In genomic region chr17:83062818-83063671, GRCh38 we compare ENCODE assay signal across 15 cellular contexts. TPM values are rescaled to one million over a fixed set of nuclear protein-coding genes. Genes with fewer than 3 reads are reported as not detected.
DNase-seq lines count a peak whose midpoint lies in the region; ATAC-seq and TF ChIP-seq lines count a peak whose summit lies in the region.
"Had no signal": no experiment of that assay in that cellular context is flagged by ENCODE, and none has a peak within 500 bp of the region (broad histone marks: within the 10 kb centered on the region; RNA-seq: fewer than 3 reads in every experiment).

No MANE protein-coding gene starts in this region.

- no TSS peak for BruUV-seq in Calu3 (replicated peaks; lab: Mats Ljungman, UMichigan)

- no peak overlapping the region for H3K4me3 Mint-ChIP-seq in activated naive CD4-positive, alpha-beta T cell treated with anti-CD3 and anti-CD28 coated beads, Interleukin-2, amount 10 ng/mL, durations not matched to agents 7 days and 5 days
- H3K4me3 Mint-ChIP-seq in Calu3 (ENCODE audit: low read depth, unreplicated experiment): no peak overlapping the region
- H3K4me3 Mint-ChIP-seq: nephron had no signal

- H3K4me1 ChIP-seq in tibial nerve: no peaks in the 10 kb centered on the region

- TF ChIP-seq CTCF in tibial nerve (IDR thresholded peaks at IDR 0.05) (no peak), Calu3 (IDR thresholded peaks at IDR 0.05; ENCODE audit: unreplicated experiment) (no peak)

- H3K4me3 ChIP-seq in tibial nerve: no peak overlapping the region
- H3K4me3 ChIP-seq: GM23248 had no signal

- H3K27me3 Mint-ChIP-seq in activated naive CD4-positive, alpha-beta T cell treated with anti-CD3 and anti-CD28 coated beads, Interleukin-2, amount 10 ng/mL, durations not matched to agents 7 days and 5 days: peaks cover 42% of the 10 kb centered on the region
- no peaks in the 10 kb centered on the region for H3K27me3 Mint-ChIP-seq in Calu3 (ENCODE audit: unreplicated experiment)

- no peak overlapping the region for H3K27ac ChIP-seq in tibial nerve
- H3K27ac ChIP-seq: GM23248 had no signal

- ATAC-seq in HG02642 (IDR thresholded peaks at IDR 0.05; ENCODE audit: poor library complexity, unreplicated experiment): no peak

- no peaks in the 10 kb centered on the region for H3K36me3 Mint-ChIP-seq in activated naive CD4-positive, alpha-beta T cell treated with anti-CD3 and anti-CD28 coated beads, Interleukin-2, amount 10 ng/mL, durations not matched to agents 7 days and 5 days
- H3K36me3 Mint-ChIP-seq in Calu3 (ENCODE audit: insufficient read depth, unreplicated experiment): peaks cover 4% of the 10 kb centered on the region

- DNase-seq in activated gamma-delta T cell treated with Interleukin-2 at 50 U/mL for 16 hours: peak; percentile 3
- DNase-seq in activated gamma-delta T cell (lab: John Stamatoyannopoulos, UW): no peak
- DNase-seq in activated naive CD4-positive, alpha-beta T cell treated with anti-CD3 and anti-CD28 coated beads, Interleukin-2, amount 10 ng/mL, durations not matched to agents 7 days and 5 days: peak; percentile 11
- peak; percentile 81 for DNase-seq in mesenteric fat pad (ENCODE audit: low spot score)
- peak; percentile 2 to 9 for DNase-seq in tibial nerve (ENCODE audit: low spot score in 2 of 2)
- no peak for DNase-seq in Calu3
- DNase-seq in SK-N-DZ (ENCODE audit: low spot score): no peak
- DNase-seq: DMS153; GM23248; MV-4-11; NCI-H226; stimulated activated CD4-positive, alpha-beta T cell treated with anti-CD3 and anti-CD28 coated beads, Interleukin-12 subunit alpha, Interleukin-12 subunit beta, amount 100 ng/mL, for 4 hours; T-helper 2 cell had no signal

- H3K27ac Mint-ChIP-seq in activated naive CD4-positive, alpha-beta T cell treated with anti-CD3 and anti-CD28 coated beads, Interleukin-2, amount 10 ng/mL, durations not matched to agents 7 days and 5 days: no peak overlapping the region
- no peak overlapping the region for H3K27ac Mint-ChIP-seq in Calu3 (ENCODE audit: unreplicated experiment)
- H3K27ac Mint-ChIP-seq: nephron had no signal

- no peak for TF ChIP-seq EP300 in tibial nerve (IDR thresholded peaks at IDR 0.05)

- H3K9me3 ChIP-seq in tibial nerve: no peaks in the 10 kb centered on the region

- no peaks in the 10 kb centered on the region for H3K27me3 ChIP-seq in tibial nerve

- intact Hi-C loops in Calu3 (cut with micrococcal nuclease; ENCODE audit: unreplicated experiment): no loop called here

- CTCF ChIA-PET in activated naive CD4-positive, alpha-beta T cell treated with anti-CD3 and anti-CD28 coated beads, Interleukin-2, amount 10 ng/mL, durations not matched to agents 7 days and 5 days (lab: Charles Lee): no interaction called here
- CTCF ChIA-PET in Calu3 (lab: Charles Lee): no interaction called here

- WGBS in tibial nerve, 2 donors: 82 to 84% methylated on average over 22 to 29 of the region's 30 CpGs

- H3K9me3 Mint-ChIP-seq in activated naive CD4-positive, alpha-beta T cell treated with anti-CD3 and anti-CD28 coated beads, Interleukin-2, amount 10 ng/mL, durations not matched to agents 7 days and 5 days: no peaks in the 10 kb centered on the region
- no peaks in the 10 kb centered on the region for H3K9me3 Mint-ChIP-seq in Calu3 (ENCODE audit: low read depth, unreplicated experiment)
- H3K9me3 Mint-ChIP-seq: nephron had no signal

- peaks cover 3% of the 10 kb centered on the region for H3K4me1 Mint-ChIP-seq in activated naive CD4-positive, alpha-beta T cell treated with anti-CD3 and anti-CD28 coated beads, Interleukin-2, amount 10 ng/mL, durations not matched to agents 7 days and 5 days
- H3K4me1 Mint-ChIP-seq in Calu3 (ENCODE audit: low read depth, unreplicated experiment): no peaks in the 10 kb centered on the region
- H3K4me1 Mint-ChIP-seq: nephron had no signal

- no peaks in the 10 kb centered on the region for H3K36me3 ChIP-seq in tibial nerve

- TF ChIP-seq POLR2A in tibial nerve (IDR thresholded peaks at IDR 0.05): no peak

RNA-seq across cellular contexts. Expression of gene METRNL, which starts 16.4 kb away (rescaled TPM):
- total RNA-seq in mesenteric fat pad (151 TPM), tibial nerve (100 to 1,000 TPM; 112 to 162 (median 147) TPM), Calu3 (2022) (29.0 and 40.9 TPM in 2 replicates)
- 6.8 and 13.6 TPM in 2 replicates for polyA plus RNA-seq in SK-N-DZ (2014; cell fraction: cytosol; rRNA removed)
- polyA plus RNA-seq in SK-N-DZ (2014; cell fraction: nucleus; rRNA removed): 4.5 and 6.9 TPM in 2 replicates

Comparison
In these comparisons a context has a peak if more than half of its experiments do, and no peak if none do; other contexts are left out.
1. DNase-seq: peak in activated gamma-delta T cell treated with Interleukin-2 at 50 U/mL for 16 hours (single experiment), activated naive CD4-positive, alpha-beta T cell treated with anti-CD3 and anti-CD28 coated beads, Interleukin-2, amount 10 ng/mL, durations not matched to agents 7 days and 5 days (single experiment), mesenteric fat pad (single experiment) and tibial nerve (2 of 2); none in activated gamma-delta T cell (single experiment), Calu3 (single experiment) and SK-N-DZ (single experiment).